Comparison of ENCODE assay signal across 8 cellular contexts in the genomic region with DNA sequence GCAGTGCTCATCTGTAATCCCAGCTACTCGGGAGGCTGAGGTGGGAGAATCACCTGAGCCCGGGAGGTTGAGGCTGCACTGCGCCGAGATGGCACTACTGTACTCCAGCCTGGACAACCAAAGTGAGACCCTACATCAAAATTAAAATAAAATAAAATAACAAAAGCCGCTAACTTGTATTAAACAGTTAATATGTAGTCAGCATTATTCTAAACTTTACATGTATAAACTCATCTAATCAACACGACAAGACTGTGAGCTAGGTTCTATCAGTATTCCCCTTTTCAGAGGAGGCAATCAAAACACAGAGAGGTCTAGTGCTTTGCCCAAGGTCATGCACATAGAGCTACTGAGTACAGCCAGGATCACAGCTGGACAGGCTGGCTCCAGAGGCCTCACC.
"Had no signal": no experiment of that assay in that cellular context is flagged by ENCODE, and none has a peak within 500 bp of the region (broad histone marks: within the 10 kb centered on the region; RNA-seq: fewer than 3 reads in every experiment).

No MANE protein-coding gene starts in this region.

- H3K4me2 ChIP-seq: GM23338 had no signal

- H3K4me1 ChIP-seq: HAP-1 had no signal

- H3K4me3 ChIP-seq: GM23338, HAP-1 had no signal

- H2AFZ ChIP-seq: GM23338 had no signal

- H3K27ac ChIP-seq: HL-60 had no signal

- H3K9me3 ChIP-seq: HAP-1 had no signal

- H3K36me3 ChIP-seq: HAP-1 had no signal

- FAIRE-seq: HTR-8/SVneo had no signal

- ATAC-seq: GM23338, HCT116 had no signal

- DNase-seq: H7, HFFc6, KG1 had no signal
